Comparison of ENCODE assay signal across 24 cellular contexts in the genomic region with DNA sequence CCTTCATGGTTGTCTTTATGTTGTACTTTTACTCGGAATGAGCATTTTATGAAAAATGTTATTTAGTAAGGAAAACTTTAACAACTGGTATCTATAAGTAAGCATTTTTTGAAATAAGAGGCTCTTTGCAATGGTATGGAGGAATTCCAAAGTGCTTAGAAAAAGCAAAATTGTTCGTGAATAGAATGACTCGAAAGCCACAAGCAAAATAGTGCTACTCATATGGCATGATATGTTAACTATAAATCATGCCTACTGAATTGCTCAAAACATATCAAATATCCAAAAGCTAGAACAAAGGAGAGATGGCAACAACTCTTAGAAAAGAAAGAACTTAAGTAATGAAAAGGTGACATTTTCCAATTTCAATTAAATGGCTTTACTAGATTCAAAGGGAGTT.
DNase-seq lines count a peak whose midpoint lies in the region; ATAC-seq, FAIRE-seq and TF ChIP-seq lines count a peak whose summit lies in the region.
"Had no signal": no experiment of that assay in that cellular context is flagged by ENCODE, and none has a peak within 500 bp of the region (broad histone marks: within the 10 kb centered on the region; RNA-seq: fewer than 3 reads in every experiment).

No MANE protein-coding gene starts in this region.

- no peak overlapping the region for H2AFZ ChIP-seq in PC-3 (ENCODE audit: low read length)

- intact Hi-C loops in PC-3 (cut with micrococcal nuclease) = no loop called here

- H3F3A ChIP-seq in PC-3 (ENCODE audit: low read length, unreplicated experiment) = no peaks in the 10 kb centered on the region

- H3K4me3 ChIP-seq in PC-3 (ENCODE audit: low read length) (no peak overlapping the region), bronchial epithelial cell (ENCODE audit: low read depth, low read length) (no peak overlapping the region), foreskin fibroblast (ENCODE audit: low read depth in 1 of 2, low read length in 2 of 2) (no peak overlapping the region)
- H3K4me3 ChIP-seq: BLaER1 treated with 17β-estradiol and CSF1 and Interleukin-3, amounts not matched to agents 10 nM and 100 nM had no signal

- peaks cover 2% of the 10 kb centered on the region; the same call in 1 of the 2 replicates for H3K4me1 ChIP-seq in PC-3 (ENCODE audit: insufficient read depth, low read length)
- H3K4me1 ChIP-seq: BLaER1 treated with 17β-estradiol and CSF1 and Interleukin-3, amounts not matched to agents 10 nM and 100 nM had no signal

- no peaks in the 10 kb centered on the region for H3K9me3 ChIP-seq in PC-3 (ENCODE audit: low read length)
- H3K9me3 ChIP-seq: BLaER1 treated with 17β-estradiol and CSF1 and Interleukin-3, amounts not matched to agents 10 nM and 100 nM had no signal

- H3K36me3 ChIP-seq in PC-3 (ENCODE audit: low read depth, low read length) = no peaks in the 10 kb centered on the region
- no peaks in the 10 kb centered on the region for H3K36me3 ChIP-seq in bronchial epithelial cell (ENCODE audit: control insufficient read depth, insufficient read depth, low read length)
- H3K36me3 ChIP-seq: BLaER1 treated with 17β-estradiol and CSF1 and Interleukin-3, amounts not matched to agents 10 nM and 100 nM had no signal

- TF ChIP-seq CTCF in PC-3 (conservative IDR thresholded peaks at IDR 0.05; ENCODE audit: low read depth, low read length) = no peak
- TF ChIP-seq CTCF in bronchial epithelial cell (IDR thresholded peaks at IDR 0.05; ENCODE audit: insufficient read depth, low read length, severe bottlenecking) = no peak
- no peak for TF ChIP-seq CTCF in foreskin fibroblast (IDR thresholded peaks at IDR 0.05; ENCODE audit: low read depth, low read length)

- H3K9ac ChIP-seq in PC-3 (ENCODE audit: low read length) = no peak overlapping the region
- H3K9ac ChIP-seq: BLaER1 treated with 17β-estradiol and CSF1 and Interleukin-3, amounts not matched to agents 10 nM and 100 nM; KMS-11 had no signal

- no peaks in the 10 kb centered on the region for H3K79me2 ChIP-seq in PC-3 (ENCODE audit: low read length)

- no TSS peak for BruUV-seq in PC-3 (replicated peaks; lab: Mats Ljungman, UMichigan)

- POLR2A ChIA-PET in PC-3 (lab: Charles Lee; ENCODE audit: unreplicated experiment) = no interaction called here

- CTCF ChIA-PET in PC-3 (lab: Charles Lee) = no interaction called here

- H3K27ac ChIP-seq in PC-3 (ENCODE audit: low read length) = no peak overlapping the region
- H3K27ac ChIP-seq: BLaER1 treated with 17β-estradiol and CSF1 and Interleukin-3, amounts not matched to agents 10 nM and 100 nM; KMS-11; RWPE1 had no signal

- no peak for ATAC-seq in PC-3
- ATAC-seq in HG02885 (IDR thresholded peaks at IDR 0.05; ENCODE audit: poor library complexity, unreplicated experiment) = no peak
- ATAC-seq: HCT116, Panc1 had no signal

- H3K27me3 ChIP-seq in PC-3 (ENCODE audit: low read length) = no peaks in the 10 kb centered on the region
- no peaks in the 10 kb centered on the region for H3K27me3 ChIP-seq in bronchial epithelial cell (ENCODE audit: control insufficient read depth, insufficient read depth, low read length)
- H3K27me3 ChIP-seq: BLaER1 treated with 17β-estradiol and CSF1 and Interleukin-3, amounts not matched to agents 10 nM and 100 nM had no signal

- H3K4me2 ChIP-seq in PC-3 (ENCODE audit: low read length) = no peak overlapping the region
- H3K4me2 ChIP-seq: BLaER1 treated with 17β-estradiol and CSF1 and Interleukin-3, amounts not matched to agents 10 nM and 100 nM; KMS-11 had no signal

- DNase-seq in PC-3 = peak; percentile 19
- DNase-seq in bronchial epithelial cell (ENCODE audit: low read depth) = peak; percentile 15
- DNase-seq in foreskin fibroblast = peak; percentile 24 to 63
- no peak for DNase-seq in germinal center (ENCODE audit: low spot score)
- no peak for DNase-seq in NOMO-1 treated with DMSO at 0.1 percent for 48 hours (lab: John Stamatoyannopoulos, UW; ENCODE audit: unreplicated experiment)
- no peak for DNase-seq in inferior parietal cortex (ENCODE audit: extremely low spot score)
- DNase-seq: AML-193; CD4-positive, alpha-beta T cell; GOT3; NCI-H1048; NCI-H1417; NCI-H1694; NCI-H2029 treated with DMSO at 0.1 percent for 48 hours; NCI-H446 treated with DMSO at 0.1 percent for 48 hours; NCI-H526; SHP77 had no signal

- no peaks in the 10 kb centered on the region for H4K20me1 ChIP-seq in PC-3 (ENCODE audit: low read length)
- H4K20me1 ChIP-seq: BLaER1 treated with 17β-estradiol and CSF1 and Interleukin-3, amounts not matched to agents 10 nM and 100 nM had no signal

- no peak for FAIRE-seq in bronchial epithelial cell (lab: Jason Lieb, UNC)
- FAIRE-seq: A204.1, D721Med had no signal

- no peaks in the 10 kb centered on the region for H3K9me2 ChIP-seq in PC-3 (replicated peaks; ENCODE audit: low read length)

Comparison
In these comparisons a context has a peak if more than half of its experiments do, and no peak if none do; other contexts are left out.
1. DNase-seq: peak in PC-3 (single experiment), bronchial epithelial cell (single experiment) and foreskin fibroblast (2 of 2); none in germinal center (single experiment), NOMO-1 treated with DMSO at 0.1 percent for 48 hours (single experiment) and inferior parietal cortex (single experiment).